1 cellular context compared by ENCODE assay signal in genomic region chr18:30763913-30764350, GRCh38.
A peak's percentile ranks its signal among the peaks of the same experiment; 100 is the strongest.
TF ChIP-seq lines count a peak whose summit lies in the region.

No MANE protein-coding gene starts in this region.

TF ChIP-seq in WTC11, 78 proteins besides CTCF, POLR2A, EP300 and RAD21 (continued from another document):
- no peak for TF ChIP-seq IRF1 (CRISPR knock-in tag; IDR thresholded peaks at IDR 0.05)
- no peak for TF ChIP-seq EMX1 (CRISPR knock-in tag; IDR thresholded peaks at IDR 0.05)
- peak; percentile 71 for TF ChIP-seq FOXK1 (CRISPR knock-in tag; IDR thresholded peaks at IDR 0.05)
- TF ChIP-seq GABPB1 (CRISPR knock-in tag; IDR thresholded peaks at IDR 0.05), result no peak
- TF ChIP-seq ZBTB21 (CRISPR knock-in tag; IDR thresholded peaks at IDR 0.05; ENCODE audit: borderline replicate concordance), result no peak
- TF ChIP-seq TP53 (CRISPR knock-in tag; IDR thresholded peaks at IDR 0.05), result no peak
- TF ChIP-seq TEAD1 (CRISPR knock-in tag; IDR thresholded peaks at IDR 0.05), result peak; percentile 88
- TF ChIP-seq ETV6 (CRISPR knock-in tag; IDR thresholded peaks at IDR 0.05), result peak; percentile 34; the same call in 1 of the 2 replicates
